ENCODE assay signal across 1 cellular context in the genomic region with DNA sequence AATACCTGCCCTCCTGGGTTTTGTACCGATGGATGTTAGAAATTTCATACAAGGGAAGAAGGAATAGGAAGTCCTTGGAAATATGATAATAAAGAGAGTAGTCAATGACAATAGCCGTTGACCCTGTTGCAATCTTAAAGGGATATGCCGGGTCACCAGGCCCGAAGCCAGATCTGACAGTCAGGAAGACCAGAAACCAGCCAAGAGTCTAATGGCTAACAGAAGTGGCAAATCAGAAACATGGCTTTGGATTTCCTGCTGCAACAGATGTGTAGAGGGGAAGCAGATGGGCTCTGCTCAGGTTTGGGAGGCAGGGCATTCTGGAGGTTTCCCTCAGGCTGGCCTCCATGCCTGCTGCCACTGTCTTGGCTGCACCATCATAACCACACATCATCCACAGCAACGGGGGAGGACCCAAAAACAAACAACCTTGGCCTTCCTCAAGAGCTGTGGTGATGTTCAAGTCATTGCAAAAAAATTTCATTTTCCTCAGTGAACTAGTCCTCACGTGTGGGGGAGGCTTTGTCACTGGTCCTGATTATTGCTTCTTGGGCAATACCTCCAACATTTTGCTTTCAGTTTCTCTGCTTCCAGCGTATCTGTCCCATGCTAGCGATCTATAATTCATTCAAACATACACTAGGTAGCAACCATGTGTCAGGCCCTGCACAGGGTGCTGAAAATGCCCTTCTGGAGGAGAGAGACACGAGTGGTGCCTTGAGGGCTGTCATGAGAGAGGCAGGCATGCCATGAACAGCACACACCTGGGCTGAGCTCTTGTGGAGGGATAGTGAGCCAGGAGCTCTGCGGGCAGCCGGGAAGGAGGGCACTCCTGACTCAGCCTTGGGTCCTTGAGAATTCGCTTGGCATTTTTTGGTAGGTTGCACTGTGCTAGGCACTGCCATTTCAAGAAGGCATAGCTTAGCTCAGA.
A peak's percentile ranks its signal among the peaks of the same experiment; 100 is the strongest.
TF ChIP-seq lines count a peak whose summit lies in the region.

No MANE protein-coding gene starts in this region.

TF ChIP-seq in K562, 482 proteins besides CTCF, POLR2A, EP300 and RAD21:
- TF ChIP-seq NONO (IDR thresholded peaks at IDR 0.05; ENCODE audit: low read depth in 2 of 2, low read length in 1 of 2) (no peak), CBFB (CRISPR knock-in tag; IDR thresholded peaks at IDR 0.05) (no peak), FIP1L1 (IDR thresholded peaks at IDR 0.05; ENCODE audit: low read depth, low read length, poor library complexity, severe bottlenecking) (no peak), CEBPB (tag; IDR thresholded peaks at IDR 0.05) (peak; percentile 57; the same call in 1 of the 2 replicates), BHLHE40 (IDR thresholded peaks at IDR 0.05; ENCODE audit: low read length) (0 out of 2 replicates have a peak, but pooled peaks have one; percentile 25), CEBPG (CRISPR knock-in tag; IDR thresholded peaks at IDR 0.05) (no peak), CEBPG (tag; conservative IDR thresholded peaks at IDR 0.05 in 1 of 2, IDR thresholded peaks at IDR 0.05 in 1 of 2) (peak; percentile 41 to 83; a peak in 3 of 4 replicates), ZFX (CRISPR knock-in tag; IDR thresholded peaks at IDR 0.05) (0 out of 2 replicates have a peak, but pooled peaks have one; percentile 3)
